In the genomic region with DNA sequence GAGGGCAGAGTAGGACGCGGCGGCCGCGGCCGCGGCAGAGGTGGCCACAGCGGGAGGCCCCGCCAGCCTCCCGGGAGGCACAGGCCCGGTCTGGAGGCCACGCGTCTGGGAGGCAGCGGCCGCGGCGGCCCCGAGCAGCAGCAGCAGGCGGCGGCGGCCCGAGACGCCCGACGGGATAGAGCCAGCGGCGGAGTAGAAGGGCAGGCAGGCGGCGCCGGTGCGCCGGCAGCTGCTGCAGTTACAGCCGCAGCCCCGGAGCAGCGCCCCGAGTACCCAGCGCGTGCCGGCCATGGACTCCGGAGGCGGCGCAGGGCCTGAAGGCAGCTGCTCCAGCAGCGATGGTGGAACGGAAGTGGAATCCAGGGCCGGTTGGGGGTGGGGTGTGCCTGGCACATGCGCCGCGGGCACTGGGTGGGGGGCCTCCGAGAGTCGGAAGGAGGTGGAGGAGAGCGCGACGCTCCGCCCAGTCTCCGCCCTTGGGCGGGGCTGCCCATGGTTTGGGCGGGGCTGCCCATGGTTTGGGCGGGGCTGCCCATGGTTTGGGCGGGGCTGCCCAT, we compare ENCODE assay signal across 8 cellular contexts. TPM values are rescaled to one million over a fixed set of nuclear protein-coding genes. Genes with fewer than 3 reads are reported as not detected.
A peak's percentile ranks its signal among the peaks of the same experiment; 100 is the strongest.
DNase-seq lines count a peak whose midpoint lies in the region; ATAC-seq and TF ChIP-seq lines count a peak whose summit lies in the region.

A gene with protein sequence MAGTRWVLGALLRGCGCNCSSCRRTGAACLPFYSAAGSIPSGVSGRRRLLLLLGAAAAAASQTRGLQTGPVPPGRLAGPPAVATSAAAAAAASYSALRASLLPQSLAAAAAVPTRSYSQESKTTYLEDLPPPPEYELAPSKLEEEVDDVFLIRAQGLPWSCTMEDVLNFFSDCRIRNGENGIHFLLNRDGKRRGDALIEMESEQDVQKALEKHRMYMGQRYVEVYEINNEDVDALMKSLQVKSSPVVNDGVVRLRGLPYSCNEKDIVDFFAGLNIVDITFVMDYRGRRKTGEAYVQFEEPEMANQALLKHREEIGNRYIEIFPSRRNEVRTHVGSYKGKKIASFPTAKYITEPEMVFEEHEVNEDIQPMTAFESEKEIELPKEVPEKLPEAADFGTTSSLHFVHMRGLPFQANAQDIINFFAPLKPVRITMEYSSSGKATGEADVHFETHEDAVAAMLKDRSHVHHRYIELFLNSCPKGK (minus strand): TSS at position 354 of the 557 bp plus-strand sequence. CDS start 63 bp downstream, at position 291.

- peak; percentile 56 for DNase-seq in DMS 273 treated with DMSO at 0.1 percent for 48 hours (lab: John Stamatoyannopoulos, UW)
- peak; percentile 92 for DNase-seq in activated T-cell treated with anti-CD3 and anti-CD28 coated beads for 1 hour (ENCODE audit: low read depth)
- peak; percentile 96 for DNase-seq in epithelial cell of esophagus (ENCODE audit: low read depth)
- peak; percentile 96 to 98 (median 96) for DNase-seq in mucosa of descending colon
- DNase-seq in stimulated activated CD8-positive, alpha-beta memory T cell treated with anti-CD3 and anti-CD28 coated beads, Interleukin-4, amount 100 ng/mL, for 1 hour (ENCODE audit: low read depth in 2 of 2, low spot score in 1 of 2): peak; percentile 82 to 92

- peaks cover 33% of the 10 kb centered on the region for H4K20me1 ChIP-seq in OCI-LY3 (ENCODE audit: insufficient read depth, low read length)

- peak within 1 kb of the TSS; percentile 98 for H3K4me3 ChIP-seq in HUES48 (ENCODE audit: low read depth, low read length)
- H3K4me3 ChIP-seq in OCI-LY3 (ENCODE audit: low read length): peak within 1 kb of the TSS; percentile 95
- peak within 1 kb of the TSS; percentile 85 for H3K4me3 ChIP-seq in epithelial cell of esophagus (ENCODE audit: low read length)
- peak within 1 kb of the TSS; percentile 79 for H3K4me3 ChIP-seq in mucosa of descending colon

- H3K9ac ChIP-seq in HUES48 (ENCODE audit: low read depth, low read length) (peak within 1 kb of the TSS; percentile 95), OCI-LY3 (ENCODE audit: low read length) (peak within 1 kb of the TSS; percentile 92)

- no peak within 1 kb of the TSS for H2AFZ ChIP-seq in OCI-LY3 (ENCODE audit: low read depth, low read length)

- peaks cover 50% of the 10 kb centered on the region for H3K79me2 ChIP-seq in OCI-LY3 (ENCODE audit: low read length)

- intact Hi-C loops in mucosa of descending colon (cut with DNase I, micrococcal nuclease): no loop called here

- H3K27me3 ChIP-seq in HUES48 (ENCODE audit: control insufficient read depth, insufficient read depth, low read length) (no peaks in the 10 kb centered on the region), OCI-LY3 (ENCODE audit: low read depth, low read length) (no peaks in the 10 kb centered on the region)

- H3K27ac ChIP-seq in HUES48 (ENCODE audit: low read depth, low read length) (peak within 1 kb of the TSS; percentile 83), OCI-LY3 (ENCODE audit: low read length) (peak within 1 kb of the TSS; percentile 65)

- H3K4me2 ChIP-seq in OCI-LY3 (ENCODE audit: low read length): peak within 1 kb of the TSS; percentile 93

- H3K9me3 ChIP-seq in HUES48 (ENCODE audit: control insufficient read depth, insufficient read depth, low read length) (no peaks in the 10 kb centered on the region), OCI-LY3 (ENCODE audit: insufficient read depth, low read length) (no peaks in the 10 kb centered on the region), mucosa of descending colon (no peaks in the 10 kb centered on the region)

- TF ChIP-seq CTCF in OCI-LY3 (IDR thresholded peaks at IDR 0.05; ENCODE audit: low read depth, low read length) (no peak), epithelial cell of esophagus (IDR thresholded peaks at IDR 0.05; ENCODE audit: insufficient read depth, low read depth, low read length, missing control alignments) (no peak), mucosa of descending colon (IDR thresholded peaks at IDR 0.05) (no peak)

- H3K4me1 ChIP-seq in HUES48 (ENCODE audit: control insufficient read depth, insufficient read depth, low read length) (peaks cover 17% of the 10 kb centered on the region), OCI-LY3 (ENCODE audit: low read length) (peaks cover 39% of the 10 kb centered on the region), mucosa of descending colon (ENCODE audit: low read depth) (peaks cover 9% of the 10 kb centered on the region)

- H3K36me3 ChIP-seq in HUES48 (ENCODE audit: control insufficient read depth, insufficient read depth, low read length): peaks cover 14% of the 10 kb centered on the region
- H3K36me3 ChIP-seq in OCI-LY3 (replicated peaks; ENCODE audit: low read depth, low read length): peaks cover 19% of the 10 kb centered on the region
- H3K36me3 ChIP-seq in mucosa of descending colon (ENCODE audit: low read depth): no peaks in the 10 kb centered on the region

- ATAC-seq in GM21390 (IDR thresholded peaks at IDR 0.05; ENCODE audit: unreplicated experiment) (peak; percentile 73), mucosa of descending colon (peak; percentile 96)

RNA-seq across cellular contexts. Expression of the gene that starts here (rescaled TPM):
- 10 to 100 TPM; 70.2 to 81.5 (median 70.6) TPM for total RNA-seq in mucosa of descending colon

Comparison
In these comparisons a context has a peak if more than half of its experiments do, and no peak if none do; other contexts are left out.
1. Peak in every context shown above with its lines: DNase-seq, ATAC-seq, H3K4me3 ChIP-seq and H3K27ac ChIP-seq.